Comparison of ENCODE assay signal across 14 cellular contexts in the genomic region with DNA sequence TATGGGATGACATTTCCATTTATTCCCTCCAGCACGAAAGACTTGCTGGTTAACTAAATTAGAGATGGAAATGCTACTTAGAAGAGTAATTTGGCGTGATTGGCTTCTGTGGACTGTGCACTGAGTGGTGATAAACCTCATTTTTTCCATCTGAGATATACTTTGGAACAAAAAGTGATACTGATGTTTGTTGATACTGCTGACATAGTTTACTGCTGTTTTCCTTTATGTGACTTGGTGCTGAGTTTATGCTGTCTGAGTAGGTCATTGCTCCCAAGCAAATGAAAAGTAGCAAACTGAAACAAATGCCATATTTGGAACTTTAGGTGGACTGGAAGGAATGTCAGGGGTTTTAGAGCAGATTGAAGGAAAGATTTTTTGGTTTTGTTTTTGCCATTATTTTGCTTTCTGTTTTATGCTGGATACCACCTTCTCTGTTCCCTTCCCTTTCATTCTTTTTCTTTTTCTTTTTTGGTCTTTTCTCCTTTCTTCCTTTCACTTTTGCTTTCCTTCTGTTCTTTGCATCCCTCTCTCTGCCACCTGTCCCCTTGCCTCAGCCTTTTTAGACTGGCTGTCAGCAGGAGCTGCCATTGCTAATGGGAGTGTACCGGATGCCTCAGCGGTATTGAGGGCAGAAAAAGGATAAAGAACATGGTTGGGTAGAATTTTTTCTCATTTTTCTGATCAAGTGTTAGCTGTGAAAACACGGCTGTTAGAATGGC. TPM values are rescaled to one million over a fixed set of nuclear protein-coding genes. Genes with fewer than 3 reads are reported as not detected.
DNase-seq lines count a peak whose midpoint lies in the region; ATAC-seq, FAIRE-seq and TF ChIP-seq lines count a peak whose summit lies in the region.
"Had no signal": no experiment of that assay in that cellular context is flagged by ENCODE, and none has a peak within 500 bp of the region (broad histone marks: within the 10 kb centered on the region; RNA-seq: fewer than 3 reads in every experiment).

No MANE protein-coding gene starts in this region.

- in situ Hi-C loops in HepG2 (cut with HindIII; ENCODE audit: extremely low pct_ligation_motif_present, low pct_unique_long_range_greater_than_20kb): no loop called here

- TF ChIP-seq POLR2A in HepG2 (IDR thresholded peaks at IDR 0.05; ENCODE audit: insufficient read depth in 1 of 2, low read depth in 2 of 2, low read length in 2 of 2): no peak
- TF ChIP-seq POLR2A in right lobe of liver (IDR thresholded peaks at IDR 0.05): no peak
- no peak for TF ChIP-seq POLR2A in uterus (IDR thresholded peaks at IDR 0.05)

- H3K27ac ChIP-seq in HepG2 (ENCODE audit: extremely low read length, insufficient read depth, low read length) (no peak overlapping the region), right lobe of liver (no peak overlapping the region), uterus (peak overlapping the region; percentile 45 to 57)

- no peak overlapping the region for H3K4me2 ChIP-seq in HepG2 (ENCODE audit: low read depth, low read length)

- DNase-seq in HepG2 (ENCODE audit: low spot score) (no peak), right lobe of liver (no peak), WTC11 (ENCODE audit: low spot score) (no peak), fibroblast of peridontal ligament (ENCODE audit: extremely low read depth) (peak; percentile 38), uterus (no peak), HK-2 (ENCODE audit: unreplicated experiment) (no peak), Caco-2 (no peak)
- DNase-seq in stimulated activated CD4-positive, alpha-beta T cell treated with anti-CD3 and anti-CD28 coated beads, Interleukin-4, amount 100 ng/mL, for 4 hours: no peak
- DNase-seq: DMS53, NCI-H187, NCI-H526, Peyer's patch had no signal

- peak; percentile 8 for FAIRE-seq in HepG2 (lab: Jason Lieb, UNC)
- FAIRE-seq: islet of Langerhans, K562 had no signal

- peak overlapping the region; percentile 40 for H3K27ac Mint-ChIP-seq in WTC11
- H3K27ac Mint-ChIP-seq in Caco-2 (ENCODE audit: unreplicated experiment): no peak overlapping the region

- H3K9me3 Mint-ChIP-seq in WTC11 (no peaks in the 10 kb centered on the region), Caco-2 (ENCODE audit: unreplicated experiment) (no peaks in the 10 kb centered on the region)

- no peak for TF ChIP-seq CTCF in HepG2 (CRISPR knock-in tag; IDR thresholded peaks at IDR 0.05)
- TF ChIP-seq CTCF in right lobe of liver (IDR thresholded peaks at IDR 0.05): no peak
- TF ChIP-seq CTCF in WTC11 (IDR thresholded peaks at IDR 0.05): no peak
- TF ChIP-seq CTCF in uterus (IDR thresholded peaks at IDR 0.05): no peak
- no peak for TF ChIP-seq CTCF in Caco-2 (IDR thresholded peaks at IDR 0.05; ENCODE audit: insufficient read depth in 1 of 2, low read depth in 1 of 2, low read length in 1 of 2, severe bottlenecking in 1 of 2, unreplicated experiment in 1 of 2)

- H2AFZ ChIP-seq in HepG2 (ENCODE audit: low read length): no peak overlapping the region

- H3K4me3 ChIP-seq in HepG2 (replicated peaks in 1 of 3; ENCODE audit: insufficient read depth in 1 of 3, low read depth in 2 of 3, low read length in 3 of 3): no peak overlapping the region
- H3K4me3 ChIP-seq in right lobe of liver: no peak overlapping the region
- H3K4me3 ChIP-seq in uterus: no peak overlapping the region
- H3K4me3 ChIP-seq in Caco-2 (ENCODE audit: low read depth, low read length): no peak overlapping the region
- H3K4me3 ChIP-seq: K562, Peyer's patch had no signal

- CTCF ChIA-PET in HepG2 (lab: Yijun Ruan, JAX; ENCODE audit: low intra/inter-chr PET ratio, low total read pairs): no interaction called here
- CTCF ChIA-PET in WTC11 (lab: Charles Lee): no interaction called here
- CTCF ChIA-PET in Caco-2 (lab: Charles Lee): no interaction called here

- no peaks in the 10 kb centered on the region for H4K20me1 ChIP-seq in HepG2 (ENCODE audit: insufficient read depth, low read length)

- no peak for ATAC-seq in HepG2
- no peak for ATAC-seq in right lobe of liver
- ATAC-seq in WTC11: no peak
- ATAC-seq: K562 had no signal

- H3K4me1 ChIP-seq in HepG2 (ENCODE audit: insufficient read depth, low read length) (no peaks in the 10 kb centered on the region), right lobe of liver (peaks cover 0 to 11% (median 1%) of the 10 kb centered on the region in 4 donors), uterus (peaks cover 0 to 5% of the 10 kb centered on the region in 2 donors), Caco-2 (no peaks in the 10 kb centered on the region)

- no peak for TF ChIP-seq RAD21 in HepG2 (CRISPR knock-in tag; IDR thresholded peaks at IDR 0.05)

- TF ChIP-seq EP300 in HepG2 (IDR thresholded peaks at IDR 0.05; ENCODE audit: low read depth in 2 of 2, low read length in 2 of 2): no peak
- TF ChIP-seq EP300 in HepG2 (CRISPR knock-in tag; IDR thresholded peaks at IDR 0.05; ENCODE audit: borderline replicate concordance): no peak

- WGBS in HepG2 (ENCODE audit: low lambda C conversion rate): 95% methylated on average over 5 of the region's 5 CpGs
- WGBS in right lobe of liver (ENCODE audit: insufficient coverage, low coverage, low lambda C conversion rate, missing lambda C conversion rate): 85% methylated on average over 5 of the region's 5 CpGs

- H3K27me3 ChIP-seq in HepG2 (ENCODE audit: control insufficient read depth in 1 of 2, insufficient read depth in 2 of 2, low read length in 2 of 2) (no peaks in the 10 kb centered on the region), right lobe of liver (no peaks in the 10 kb centered on the region), uterus (no peaks in the 10 kb centered on the region), Caco-2 (replicated peaks; ENCODE audit: control insufficient read depth, insufficient read depth, low read length) (no peaks in the 10 kb centered on the region)
- H3K27me3 ChIP-seq: Peyer's patch had no signal

- H3K36me3 Mint-ChIP-seq in WTC11 (no peaks in the 10 kb centered on the region), Caco-2 (ENCODE audit: insufficient read depth, unreplicated experiment) (no peaks in the 10 kb centered on the region)

- BruUV-seq in HepG2 (replicated peaks; lab: Mats Ljungman, UMichigan): no TSS peak
- no TSS peak for BruUV-seq in Caco-2 (replicated peaks; lab: Mats Ljungman, UMichigan)

- intact Hi-C loops in HepG2 (cut with micrococcal nuclease; ENCODE audit: unreplicated experiment): no loop called here
- intact Hi-C loops in right lobe of liver (cut with DNase I): no loop called here
- intact Hi-C loops in uterus (cut with DNase I; ENCODE audit: low total_unique reads): no loop called here
- intact Hi-C loops in Caco-2 (cut with micrococcal nuclease; ENCODE audit: unreplicated experiment): no loop called here

- H3K4me1 Mint-ChIP-seq in WTC11 (peaks cover 31% of the 10 kb centered on the region), Caco-2 (ENCODE audit: low read depth, unreplicated experiment) (peaks cover 7% of the 10 kb centered on the region)

- H3K4me3 Mint-ChIP-seq in WTC11 (no peak overlapping the region), Caco-2 (ENCODE audit: unreplicated experiment) (no peak overlapping the region)

- no peak overlapping the region for H3K9ac ChIP-seq in HepG2 (ENCODE audit: insufficient read depth, low read depth, low read length)

- H3K27me3 Mint-ChIP-seq in WTC11 (ENCODE audit: low read depth): no peaks in the 10 kb centered on the region
- no peaks in the 10 kb centered on the region for H3K27me3 Mint-ChIP-seq in Caco-2 (ENCODE audit: insufficient read depth, unreplicated experiment)

- peaks cover 3 to 4% of the 10 kb centered on the region in 2 experiments; a peak in 3 of 5 replicates for H3K36me3 ChIP-seq in HepG2 (replicated peaks in 1 of 2; ENCODE audit: control insufficient read depth in 1 of 2, insufficient read depth in 2 of 2, low read length in 2 of 2)
- H3K36me3 ChIP-seq in right lobe of liver: no peaks in the 10 kb centered on the region
- H3K36me3 ChIP-seq in uterus: no peaks in the 10 kb centered on the region
- H3K36me3 ChIP-seq in Caco-2 (ENCODE audit: control insufficient read depth, insufficient read depth, low read length): no peaks in the 10 kb centered on the region

- POLR2A ChIA-PET in HepG2 (lab: Yijun Ruan, JAX): no interaction called here
- POLR2A ChIA-PET in WTC11 (lab: Charles Lee): no interaction called here
- POLR2A ChIA-PET in Caco-2 (lab: Charles Lee): no interaction called here

- H3K79me2 ChIP-seq in HepG2 (ENCODE audit: insufficient read depth, low read length): no peaks in the 10 kb centered on the region

- H3K9me3 ChIP-seq in HepG2 (ENCODE audit: low read length): no peaks in the 10 kb centered on the region
- H3K9me3 ChIP-seq in right lobe of liver: no peaks in the 10 kb centered on the region
- H3K9me3 ChIP-seq in uterus: no peaks in the 10 kb centered on the region
- H3K9me3 ChIP-seq in Caco-2: no peaks in the 10 kb centered on the region
- H3K9me3 ChIP-seq: Peyer's patch had no signal

TF ChIP-seq in HepG2, 621 proteins besides CTCF, POLR2A, EP300 and RAD21 (continues in another document):
- no peak for TF ChIP-seq ZMAT3 (CRISPR knock-in tag; conservative IDR thresholded peaks at IDR 0.05)

RNA-seq across cellular contexts. Expression of a gene that starts 41.8 kb away (rescaled TPM):
- 140 and 192 TPM in 2 replicates for total RNA-seq in HepG2 (2016; rRNA removed; fragmentation: Illumina TruSeq; extraction: Trizol)
- 26.3 and 31.0 TPM in 2 replicates for total RNA-seq in HepG2 (2016; cell fraction: cytosol; rRNA removed; fragmentation: Illumina TruSeq; extraction: Trizol; ENCODE audit: low read depth)
- total RNA-seq in HepG2 (2016; cell fraction: insoluble cytoplasmic fraction; rRNA removed; fragmentation: Illumina TruSeq; extraction: Trizol): 144 and 197 TPM in 2 replicates
- total RNA-seq in HepG2 (2016; cell fraction: membrane; rRNA removed; fragmentation: Illumina TruSeq; extraction: Trizol): 41.3 and 54.1 TPM in 2 replicates
- total RNA-seq in HepG2 (2016; cell fraction: nucleus; rRNA removed; fragmentation: Illumina TruSeq; extraction: Trizol): 83.7 and 88.0 TPM in 2 replicates
- 50.1 and 58.5 TPM in 2 replicates for polyA plus RNA-seq in HepG2 (2011; rRNA removed)
- 39.7 and 48.2 TPM in 2 replicates for polyA plus RNA-seq in HepG2 (2011; cell fraction: cytosol; rRNA removed)
- polyA plus RNA-seq in HepG2 (2011; cell fraction: nucleus; rRNA removed): 68.9 and 73.2 TPM in 2 replicates
- 61.3 and 62.5 TPM in 2 replicates for polyA plus RNA-seq in HepG2 (2012)
- 13.7 and 15.4 TPM in 2 replicates for polyA plus RNA-seq in HepG2 (2016; cell fraction: cytosol; fragmentation: Illumina TruSeq; extraction: Trizol; ENCODE audit: low read depth)
- polyA plus RNA-seq in HepG2 (2016; cell fraction: insoluble cytoplasmic fraction; fragmentation: Illumina TruSeq; extraction: Trizol; ENCODE audit: low read depth): 127 and 140 TPM in 2 replicates
- polyA plus RNA-seq in HepG2 (2016; cell fraction: membrane; fragmentation: Illumina TruSeq; extraction: Trizol; ENCODE audit: low read depth): 22.4 and 22.7 TPM in 2 replicates
- 109 and 116 TPM in 2 replicates for polyA plus RNA-seq in HepG2 (2016; cell fraction: nucleus; fragmentation: Illumina TruSeq; extraction: Trizol; ENCODE audit: insufficient read depth, low read depth)
- 130 and 202 TPM in 2 replicates for polyA minus RNA-seq in HepG2 (2011; rRNA and poly(A)+ RNA removed; ENCODE audit: low replicate concordance)
- polyA minus RNA-seq in HepG2 (2011; cell fraction: cytosol; rRNA and poly(A)+ RNA removed): 51.7 and 53.7 TPM in 2 replicates
- polyA minus RNA-seq in HepG2 (2011; cell fraction: nucleus; rRNA and poly(A)+ RNA removed): 49.1 and 65.1 TPM in 2 replicates
- total RNA-seq in right lobe of liver: 10 to 100 TPM in 4 of 6 experiments, 1 to 10 TPM in 2; 8.3 to 17.0 (median 12.8) TPM
- 167 to 185 TPM (median 175 TPM) in 3 replicates for total RNA-seq in WTC11 (2021)
- total RNA-seq in uterus: 10 to 100 TPM; 17.6 to 71.0 (median 34.5) TPM
- total RNA-seq in Caco-2 (2022): 148 and 149 TPM in 2 replicates

Comparison
In these comparisons a context has a peak if more than half of its experiments do, and no peak if none do; other contexts are left out.
1. H3K27ac ChIP-seq: peak in uterus (2 of 2); none in HepG2 (single experiment) and right lobe of liver (0 of 3).